ENCODE assay signal across 29 cellular contexts in genomic region chr2:213261237-213261636, GRCh38.
"Had no signal": no experiment of that assay in that cellular context is flagged by ENCODE, and none has a peak within 500 bp of the region (broad histone marks: within the 10 kb centered on the region; RNA-seq: fewer than 3 reads in every experiment).

No MANE protein-coding gene starts in this region.

- H3K4me1 ChIP-seq: esophagus squamous epithelium, heart right ventricle, left lung, stomach, thyroid gland, vagina had no signal

- H3K27me3 Mint-ChIP-seq: naive thymus-derived CD8-positive, alpha-beta T cell had no signal

- H3K36me3 Mint-ChIP-seq: mesothelial cell of epicardium; naive thymus-derived CD8-positive, alpha-beta T cell; stimulated activated effector memory CD8-positive, alpha-beta T cell treated with anti-CD3 and anti-CD28 coated beads, Interleukin-12 subunit alpha, Interleukin-12 subunit beta, amount 100 ng/mL, for 72 hours had no signal

- H3K27ac Mint-ChIP-seq: mesothelial cell of epicardium; naive thymus-derived CD8-positive, alpha-beta T cell; nephron progenitor cell; stimulated activated effector memory CD8-positive, alpha-beta T cell treated with anti-CD3 and anti-CD28 coated beads, Interleukin-12 subunit alpha, Interleukin-12 subunit beta, amount 100 ng/mL, for 72 hours had no signal

- H3K27ac ChIP-seq: dorsolateral prefrontal cortex, esophagus squamous epithelium, heart right ventricle, left lung, ovary, stomach, thyroid gland, vagina had no signal

- H3K4me2 ChIP-seq: smooth muscle cell had no signal

- DNase-seq: dorsolateral prefrontal cortex; effector CD4-positive, alpha-beta T cell; esophagus squamous epithelium; foreskin melanocyte; glutamatergic neuron; heart right ventricle; hippocampal formation; left cardiac atrium; left lung; mesenchymal stem cell; naive thymus-derived CD8-positive, alpha-beta T cell; nephron progenitor cell; occipital lobe; posterior cingulate gyrus; stimulated activated CD4-positive, alpha-beta T cell treated with anti-CD3 and anti-CD28 coated beads, Interleukin-12 subunit alpha, Interleukin-12 subunit beta, amount 100 ng/mL, for 4 hours; stimulated activated CD4-positive, alpha-beta T cell treated with anti-CD3 and anti-CD28 coated beads, Interleukin-1b, Interleukin-23, amount 100 ng/mL, for 48 hours; stimulated activated CD4-positive, alpha-beta T cell treated with anti-CD3 and anti-CD28 coated beads, Interleukin-4, amount 100 ng/mL, for 1 hour; stimulated activated naive CD4-positive, alpha-beta T cell treated with Interleukin-2 at 50 U/mL for 16 hours; stomach; thyroid gland; trophoblast cell had no signal

- ATAC-seq: heart right ventricle; left cardiac atrium; left lung; naive thymus-derived CD8-positive, alpha-beta T cell; sciatic nerve; stimulated activated effector memory CD8-positive, alpha-beta T cell treated with anti-CD3 and anti-CD28 coated beads, Interleukin-12 subunit alpha, Interleukin-12 subunit beta, amount 100 ng/mL, for 72 hours had no signal

- H3K27me3 ChIP-seq: dorsolateral prefrontal cortex, esophagus squamous epithelium, heart right ventricle, left lung, ovary, stomach, thyroid gland, vagina had no signal

- H3K9me3 ChIP-seq: esophagus squamous epithelium, heart right ventricle, left lung, ovary, stomach, thyroid gland, vagina had no signal

- H3K4me3 ChIP-seq: dorsolateral prefrontal cortex, esophagus squamous epithelium, heart right ventricle, left lung, ovary, smooth muscle cell, stomach, thyroid gland, vagina had no signal

- H3K4me3 Mint-ChIP-seq: mesothelial cell of epicardium; naive thymus-derived CD8-positive, alpha-beta T cell; nephron progenitor cell; stimulated activated effector memory CD8-positive, alpha-beta T cell treated with anti-CD3 and anti-CD28 coated beads, Interleukin-12 subunit alpha, Interleukin-12 subunit beta, amount 100 ng/mL, for 72 hours had no signal

- FAIRE-seq: colon, islet of Langerhans had no signal

- H3K36me3 ChIP-seq: esophagus squamous epithelium, heart right ventricle, left lung, ovary, stomach, thyroid gland, vagina had no signal

- H3K4me1 Mint-ChIP-seq: naive thymus-derived CD8-positive, alpha-beta T cell; stimulated activated effector memory CD8-positive, alpha-beta T cell treated with anti-CD3 and anti-CD28 coated beads, Interleukin-12 subunit alpha, Interleukin-12 subunit beta, amount 100 ng/mL, for 72 hours had no signal

- H3K9me3 Mint-ChIP-seq: naive thymus-derived CD8-positive, alpha-beta T cell; stimulated activated effector memory CD8-positive, alpha-beta T cell treated with anti-CD3 and anti-CD28 coated beads, Interleukin-12 subunit alpha, Interleukin-12 subunit beta, amount 100 ng/mL, for 72 hours had no signal
